Comparison of ENCODE assay signal across 1 cellular context in the genomic region with DNA sequence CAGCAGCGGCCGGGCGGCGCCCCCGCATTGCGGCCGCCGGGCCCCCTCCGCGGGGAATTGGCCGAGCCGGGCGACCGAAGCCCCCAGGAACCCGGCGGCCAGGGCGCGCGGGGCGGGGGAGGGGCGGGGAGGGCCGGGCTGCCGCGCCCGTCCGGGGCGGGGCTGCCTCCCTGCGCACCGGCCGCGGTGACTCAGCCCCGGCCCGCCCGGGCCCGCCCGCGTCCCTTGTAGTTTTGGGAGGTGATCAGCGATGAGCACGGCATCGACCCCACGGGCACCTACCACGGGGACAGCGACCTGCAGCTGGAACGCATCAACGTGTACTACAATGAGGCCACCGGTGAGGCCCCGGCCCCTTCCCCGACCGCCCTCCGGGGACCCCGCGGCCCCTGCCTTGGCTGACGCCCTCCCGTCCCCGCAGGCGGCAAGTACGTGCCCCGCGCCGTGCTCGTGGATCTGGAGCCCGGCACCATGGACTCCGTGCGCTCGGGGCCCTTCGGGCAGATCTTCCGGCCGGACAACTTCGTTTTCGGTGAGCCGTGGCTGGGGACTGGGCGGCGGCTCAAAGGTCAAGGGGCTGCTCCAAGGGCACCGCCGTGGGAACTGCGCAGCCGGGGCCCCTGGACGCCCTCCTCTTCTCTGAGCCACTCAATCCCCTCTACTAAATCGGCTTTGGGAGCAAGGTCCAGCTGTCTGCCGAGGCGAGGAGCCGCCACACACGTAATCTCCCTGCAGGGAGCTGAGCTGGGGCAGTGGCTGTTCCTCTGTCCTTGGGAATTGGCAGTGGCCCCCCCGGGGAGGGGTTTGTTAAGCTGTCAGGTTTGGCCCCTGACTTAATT.
TF ChIP-seq lines count a peak whose summit lies in the region.

No MANE protein-coding gene starts in this region.

TF ChIP-seq in HepG2, 621 proteins besides CTCF, POLR2A, EP300 and RAD21 (continued from another document and continues in another):
- TF ChIP-seq, protein P1, sequence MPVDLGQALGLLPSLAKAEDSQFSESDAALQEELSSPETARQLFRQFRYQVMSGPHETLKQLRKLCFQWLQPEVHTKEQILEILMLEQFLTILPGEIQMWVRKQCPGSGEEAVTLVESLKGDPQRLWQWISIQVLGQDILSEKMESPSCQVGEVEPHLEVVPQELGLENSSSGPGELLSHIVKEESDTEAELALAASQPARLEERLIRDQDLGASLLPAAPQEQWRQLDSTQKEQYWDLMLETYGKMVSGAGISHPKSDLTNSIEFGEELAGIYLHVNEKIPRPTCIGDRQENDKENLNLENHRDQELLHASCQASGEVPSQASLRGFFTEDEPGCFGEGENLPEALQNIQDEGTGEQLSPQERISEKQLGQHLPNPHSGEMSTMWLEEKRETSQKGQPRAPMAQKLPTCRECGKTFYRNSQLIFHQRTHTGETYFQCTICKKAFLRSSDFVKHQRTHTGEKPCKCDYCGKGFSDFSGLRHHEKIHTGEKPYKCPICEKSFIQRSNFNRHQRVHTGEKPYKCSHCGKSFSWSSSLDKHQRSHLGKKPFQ (CRISPR knock-in tag; IDR thresholded peaks at IDR 0.05; ENCODE audit: insufficient replicate concordance): no peak
- TF ChIP-seq DR1 (CRISPR knock-in tag; IDR thresholded peaks at IDR 0.05): no peak
- TF ChIP-seq MBNL3 (CRISPR knock-in tag; conservative IDR thresholded peaks at IDR 0.05): no peak
- no peak; the same call in 1 of the 2 replicates for TF ChIP-seq ZNF598 (CRISPR knock-in tag; IDR thresholded peaks at IDR 0.05; ENCODE audit: borderline replicate concordance)
- TF ChIP-seq ZBTB3 (CRISPR knock-in tag; IDR thresholded peaks at IDR 0.05; ENCODE audit: borderline replicate concordance, low read depth): no peak
- TF ChIP-seq, protein P2, sequence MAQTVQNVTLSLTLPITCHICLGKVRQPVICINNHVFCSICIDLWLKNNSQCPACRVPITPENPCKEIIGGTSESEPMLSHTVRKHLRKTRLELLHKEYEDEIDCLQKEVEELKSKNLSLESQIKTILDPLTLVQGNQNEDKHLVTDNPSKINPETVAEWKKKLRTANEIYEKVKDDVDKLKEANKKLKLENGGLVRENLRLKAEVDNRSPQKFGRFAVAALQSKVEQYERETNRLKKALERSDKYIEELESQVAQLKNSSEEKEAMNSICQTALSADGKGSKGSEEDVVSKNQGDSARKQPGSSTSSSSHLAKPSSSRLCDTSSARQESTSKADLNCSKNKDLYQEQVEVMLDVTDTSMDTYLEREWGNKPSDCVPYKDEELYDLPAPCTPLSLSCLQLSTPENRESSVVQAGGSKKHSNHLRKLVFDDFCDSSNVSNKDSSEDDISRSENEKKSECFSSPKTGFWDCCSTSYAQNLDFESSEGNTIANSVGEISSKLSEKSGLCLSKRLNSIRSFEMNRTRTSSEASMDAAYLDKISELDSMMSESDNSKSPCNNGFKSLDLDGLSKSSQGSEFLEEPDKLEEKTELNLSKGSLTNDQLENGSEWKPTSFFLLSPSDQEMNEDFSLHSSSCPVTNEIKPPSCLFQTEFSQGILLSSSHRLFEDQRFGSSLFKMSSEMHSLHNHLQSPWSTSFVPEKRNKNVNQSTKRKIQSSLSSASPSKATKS (CRISPR knock-in tag; IDR thresholded peaks at IDR 0.05): no peak; the same call in 1 of the 2 replicates
- no peak for TF ChIP-seq ZNF3 (CRISPR knock-in tag; IDR thresholded peaks at IDR 0.05)
- TF ChIP-seq KIAA2018 (CRISPR knock-in tag; IDR thresholded peaks at IDR 0.05; ENCODE audit: borderline replicate concordance): no peak
- TF ChIP-seq ZNF235 (CRISPR knock-in tag; IDR thresholded peaks at IDR 0.05; ENCODE audit: borderline replicate concordance): 0 out of 2 replicates have a peak, but pooled peaks have one; percentile 49
- no peak for TF ChIP-seq DPF2 (CRISPR knock-in tag; IDR thresholded peaks at IDR 0.05; ENCODE audit: borderline replicate concordance, low read depth)
- TF ChIP-seq ZBTB39 (CRISPR knock-in tag; IDR thresholded peaks at IDR 0.05): 0 out of 2 replicates have a peak, but pooled peaks have one; percentile 57
- TF ChIP-seq RBM39 (IDR thresholded peaks at IDR 0.05; ENCODE audit: low read depth, low read length, poor library complexity, severe bottlenecking): no peak
- no peak for TF ChIP-seq ZNF652 (CRISPR knock-in tag; IDR thresholded peaks at IDR 0.05; ENCODE audit: borderline replicate concordance, low read depth)
- peak; percentile 55 for TF ChIP-seq SALL1 (CRISPR knock-in tag; IDR thresholded peaks at IDR 0.05)
- TF ChIP-seq NFATC3 (CRISPR knock-in tag; IDR thresholded peaks at IDR 0.05): 0 out of 2 replicates have a peak, but pooled peaks have one; percentile 37
- TF ChIP-seq, protein P3, sequence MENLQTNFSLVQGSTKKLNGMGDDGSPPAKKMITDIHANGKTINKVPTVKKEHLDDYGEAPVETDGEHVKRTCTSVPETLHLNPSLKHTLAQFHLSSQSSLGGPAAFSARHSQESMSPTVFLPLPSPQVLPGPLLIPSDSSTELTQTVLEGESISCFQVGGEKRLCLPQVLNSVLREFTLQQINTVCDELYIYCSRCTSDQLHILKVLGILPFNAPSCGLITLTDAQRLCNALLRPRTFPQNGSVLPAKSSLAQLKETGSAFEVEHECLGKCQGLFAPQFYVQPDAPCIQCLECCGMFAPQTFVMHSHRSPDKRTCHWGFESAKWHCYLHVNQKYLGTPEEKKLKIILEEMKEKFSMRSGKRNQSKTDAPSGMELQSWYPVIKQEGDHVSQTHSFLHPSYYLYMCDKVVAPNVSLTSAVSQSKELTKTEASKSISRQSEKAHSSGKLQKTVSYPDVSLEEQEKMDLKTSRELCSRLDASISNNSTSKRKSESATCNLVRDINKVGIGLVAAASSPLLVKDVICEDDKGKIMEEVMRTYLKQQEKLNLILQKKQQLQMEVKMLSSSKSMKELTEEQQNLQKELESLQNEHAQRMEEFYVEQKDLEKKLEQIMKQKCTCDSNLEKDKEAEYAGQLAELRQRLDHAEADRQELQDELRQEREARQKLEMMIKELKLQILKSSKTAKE (CRISPR knock-in tag; IDR thresholded peaks at IDR 0.05; ENCODE audit: borderline replicate concordance): no peak
- TF ChIP-seq ZNF777 (CRISPR knock-in tag; IDR thresholded peaks at IDR 0.05): peak; percentile 39
- no peak for TF ChIP-seq POLR2AphosphoS2 (IDR thresholded peaks at IDR 0.05; ENCODE audit: low read depth, low read length)
- TF ChIP-seq ZNF282 (IDR thresholded peaks at IDR 0.05; ENCODE audit: partially characterized antibody): no peak
- TF ChIP-seq PRPF4 (IDR thresholded peaks at IDR 0.05; ENCODE audit: low read depth, low read length, poor library complexity, severe bottlenecking): no peak
- TF ChIP-seq ZNF512 (CRISPR knock-in tag; IDR thresholded peaks at IDR 0.05): no peak
- no peak for TF ChIP-seq TP53 (CRISPR knock-in tag; conservative IDR thresholded peaks at IDR 0.05)
- no peak for TF ChIP-seq CHD4 (IDR thresholded peaks at IDR 0.05; ENCODE audit: borderline replicate concordance, low read length)
- peak; percentile 56 for TF ChIP-seq RXRA (CRISPR knock-in tag; IDR thresholded peaks at IDR 0.05)
- TF ChIP-seq, protein P4, sequence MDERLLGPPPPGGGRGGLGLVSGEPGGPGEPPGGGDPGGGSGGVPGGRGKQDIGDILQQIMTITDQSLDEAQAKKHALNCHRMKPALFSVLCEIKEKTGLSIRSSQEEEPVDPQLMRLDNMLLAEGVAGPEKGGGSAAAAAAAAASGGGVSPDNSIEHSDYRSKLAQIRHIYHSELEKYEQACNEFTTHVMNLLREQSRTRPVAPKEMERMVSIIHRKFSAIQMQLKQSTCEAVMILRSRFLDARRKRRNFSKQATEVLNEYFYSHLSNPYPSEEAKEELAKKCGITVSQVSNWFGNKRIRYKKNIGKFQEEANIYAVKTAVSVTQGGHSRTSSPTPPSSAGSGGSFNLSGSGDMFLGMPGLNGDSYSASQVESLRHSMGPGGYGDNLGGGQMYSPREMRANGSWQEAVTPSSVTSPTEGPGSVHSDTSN (CRISPR knock-in tag; IDR thresholded peaks at IDR 0.05): no peak
- peak; percentile 42; the same call in 1 of the 2 replicates for TF ChIP-seq ZNF589 (CRISPR knock-in tag; conservative IDR thresholded peaks at IDR 0.05)
- TF ChIP-seq, protein P5, sequence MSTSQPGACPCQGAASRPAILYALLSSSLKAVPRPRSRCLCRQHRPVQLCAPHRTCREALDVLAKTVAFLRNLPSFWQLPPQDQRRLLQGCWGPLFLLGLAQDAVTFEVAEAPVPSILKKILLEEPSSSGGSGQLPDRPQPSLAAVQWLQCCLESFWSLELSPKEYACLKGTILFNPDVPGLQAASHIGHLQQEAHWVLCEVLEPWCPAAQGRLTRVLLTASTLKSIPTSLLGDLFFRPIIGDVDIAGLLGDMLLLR (CRISPR knock-in tag; IDR thresholded peaks at IDR 0.05): 0 out of 2 replicates have a peak, but pooled peaks have one; percentile 61
- no peak for TF ChIP-seq ZNF446 (CRISPR knock-in tag; IDR thresholded peaks at IDR 0.05)
- 0 out of 2 replicates have a peak, but pooled peaks have one; percentile 51 for TF ChIP-seq NR1H2 (CRISPR knock-in tag; IDR thresholded peaks at IDR 0.05; ENCODE audit: borderline replicate concordance, low read depth)
- TF ChIP-seq TBP (CRISPR knock-in tag; IDR thresholded peaks at IDR 0.05): no peak
- no peak for TF ChIP-seq NCOA5 (CRISPR knock-in tag; IDR thresholded peaks at IDR 0.05)
- TF ChIP-seq ZNF772 (CRISPR knock-in tag; IDR thresholded peaks at IDR 0.05): peak; percentile 4; the same call in 1 of the 2 replicates
